ENCODE assay signal across 8 cellular contexts in genomic region chr12:124745891-124746570, GRCh38.
DNase-seq lines count a peak whose midpoint lies in the region; ATAC-seq and TF ChIP-seq lines count a peak whose summit lies in the region.

No MANE protein-coding gene starts in this region.

- H3K4me3 Mint-ChIP-seq in GM23338 (peak overlapping the region; percentile 21; the same call in 2 of the 3 replicates), glutamatergic neuron (ENCODE audit: unreplicated experiment) (peak overlapping the region; percentile 34)
- peak overlapping the region in 3 of 8 donors; percentile 23 to 57 (median 30) for H3K4me3 Mint-ChIP-seq in CD4-positive, alpha-beta memory T cell

- POLR2A ChIA-PET in CD4-positive, alpha-beta memory T cell (lab: Charles Lee; ENCODE audit: partially characterized antibody): no interaction called here

- H4K20me1 ChIP-seq in GM23338 (replicated peaks; ENCODE audit: insufficient read depth): no peaks in the 10 kb centered on the region

- H3K9me3 ChIP-seq in CD4-positive, alpha-beta memory T cell (ENCODE audit: control insufficient read depth in 1 of 2, low read length in 2 of 2): no peaks in the 10 kb centered on the region
- H3K9me3 ChIP-seq in effector memory CD4-positive, alpha-beta T cell (ENCODE audit: control insufficient read depth, low read length): no peaks in the 10 kb centered on the region

- peak overlapping the region; percentile 96 for H2AFZ ChIP-seq in GM23338

- H3K4me1 Mint-ChIP-seq in GM23338 (peaks cover 35% of the 10 kb centered on the region), glutamatergic neuron (ENCODE audit: low read depth, unreplicated experiment) (peaks cover 24% of the 10 kb centered on the region)
- H3K4me1 Mint-ChIP-seq in CD4-positive, alpha-beta memory T cell: peaks cover 0 to 13% (median 4%) of the 10 kb centered on the region in 4 donors

- DNase-seq in AG08396 (ENCODE audit: low spot score) (peak; percentile 94), GM23338 (ENCODE audit: low spot score) (peak; percentile 94), NCI-H345 treated with DMSO at 0.1 percent for 48 hours (lab: John Stamatoyannopoulos, UW; ENCODE audit: unreplicated experiment) (peak; percentile 18), glutamatergic neuron (peak; percentile 78), nucleus accumbens (lab: John Stamatoyannopoulos, UW) (peak; percentile 52 to 97 (median 93))
- DNase-seq in activated naive CD4-positive, alpha-beta T cell treated with anti-CD3 and anti-CD28 coated beads, Interleukin-2, amount 50 U/mL, for 72 hours (ENCODE audit: low spot score in 2 of 2): no peak
- no peak for DNase-seq in CD4-positive, alpha-beta memory T cell
- DNase-seq in effector memory CD4-positive, alpha-beta T cell: no peak

- CTCF ChIA-PET in CD4-positive, alpha-beta memory T cell (lab: Charles Lee; ENCODE audit: partially characterized antibody): interaction anchor here (1.2 kb wide), 1 partner anchor 20 kb away, joined by 3 read pairs; no protein-coding TSS in a partner anchor

- H3K4me1 ChIP-seq in GM23338 (ENCODE audit: insufficient read depth): peaks cover 11% of the 10 kb centered on the region; the same call in 1 of the 2 replicates
- H3K4me1 ChIP-seq in CD4-positive, alpha-beta memory T cell (ENCODE audit: insufficient read depth, low read length): no peaks in the 10 kb centered on the region
- no peaks in the 10 kb centered on the region for H3K4me1 ChIP-seq in effector memory CD4-positive, alpha-beta T cell (ENCODE audit: control insufficient read depth, insufficient read depth, low read length, poor library complexity, severe bottlenecking)

- intact Hi-C loops in CD4-positive, alpha-beta memory T cell (cut with micrococcal nuclease): no loop called here

- no peaks in the 10 kb centered on the region for H3K79me2 ChIP-seq in GM23338 (replicated peaks; ENCODE audit: insufficient read depth)

- peak overlapping the region; percentile 73 for H3K27ac Mint-ChIP-seq in GM23338
- H3K27ac Mint-ChIP-seq in activated naive CD4-positive, alpha-beta T cell treated with anti-CD3 and anti-CD28 coated beads, Interleukin-2, amount 50 U/mL, for 72 hours: no peak overlapping the region
- peak overlapping the region; percentile 59 for H3K27ac Mint-ChIP-seq in glutamatergic neuron (ENCODE audit: unreplicated experiment)
- H3K27ac Mint-ChIP-seq in CD4-positive, alpha-beta memory T cell: peak overlapping the region in 1 of 7 donors; percentile 57

- ATAC-seq in GM23338: peak; percentile 81
- peak; percentile 56 to 67 for ATAC-seq in activated naive CD4-positive, alpha-beta T cell treated with anti-CD3 and anti-CD28 coated beads, Interleukin-2, amount 50 U/mL, for 72 hours

- 0 out of 2 replicates have a peak, but pooled peaks cover 14% of the 10 kb centered on the region for H3F3A ChIP-seq in GM23338 (replicated peaks; ENCODE audit: low read depth)

- TF ChIP-seq CTCF in GM23338 (conservative IDR thresholded peaks at IDR 0.05; ENCODE audit: low read depth in 2 of 2) (no peak), glutamatergic neuron (IDR thresholded peaks at IDR 0.05; ENCODE audit: partially characterized antibody, unreplicated experiment) (no peak)

- no peaks in the 10 kb centered on the region for H3K27me3 ChIP-seq in GM23338 (ENCODE audit: insufficient read depth)
- no peaks in the 10 kb centered on the region for H3K27me3 ChIP-seq in CD4-positive, alpha-beta memory T cell (ENCODE audit: insufficient read depth, low read length)
- no peaks in the 10 kb centered on the region for H3K27me3 ChIP-seq in effector memory CD4-positive, alpha-beta T cell (replicated peaks; ENCODE audit: control insufficient read depth, insufficient read depth, low read length, poor library complexity, severe bottlenecking)

- H3K36me3 Mint-ChIP-seq in GM23338 (ENCODE audit: low read depth): no peaks in the 10 kb centered on the region; the same call in 2 of the 3 replicates
- no peaks in the 10 kb centered on the region for H3K36me3 Mint-ChIP-seq in activated naive CD4-positive, alpha-beta T cell treated with anti-CD3 and anti-CD28 coated beads, Interleukin-2, amount 50 U/mL, for 72 hours
- H3K36me3 Mint-ChIP-seq in glutamatergic neuron (ENCODE audit: unreplicated experiment): no peaks in the 10 kb centered on the region
- no peaks in the 10 kb centered on the region for H3K36me3 Mint-ChIP-seq in CD4-positive, alpha-beta memory T cell

- peak overlapping the region; percentile 92 for H3K27ac ChIP-seq in GM23338 (ENCODE audit: low read depth)
- H3K27ac ChIP-seq in CD4-positive, alpha-beta memory T cell (ENCODE audit: low read depth, low read length): no peak overlapping the region
- no peak overlapping the region for H3K27ac ChIP-seq in effector memory CD4-positive, alpha-beta T cell (ENCODE audit: insufficient read depth, low read length, poor library complexity, severe bottlenecking)

- H3K27me3 Mint-ChIP-seq in GM23338 (ENCODE audit: insufficient read depth, low read depth, poor library complexity) (peaks cover 15% of the 10 kb centered on the region), glutamatergic neuron (ENCODE audit: unreplicated experiment) (peaks cover 13% of the 10 kb centered on the region)
- H3K27me3 Mint-ChIP-seq in CD4-positive, alpha-beta memory T cell: peaks cover 3 to 7% of the 10 kb centered on the region in 2 donors

- peak overlapping the region; percentile 41; the same call in 1 of the 2 replicates for H3K4me3 ChIP-seq in GM23338
- H3K4me3 ChIP-seq in CD4-positive, alpha-beta memory T cell (ENCODE audit: low read length in 2 of 2): no peak overlapping the region
- H3K4me3 ChIP-seq in effector memory CD4-positive, alpha-beta T cell (ENCODE audit: insufficient read depth, low read depth, low read length, poor library complexity, severe bottlenecking): no peak overlapping the region

- H3K9me3 Mint-ChIP-seq in GM23338 (no peaks in the 10 kb centered on the region), glutamatergic neuron (ENCODE audit: unreplicated experiment) (peaks cover 3% of the 10 kb centered on the region)
- no peaks in the 10 kb centered on the region for H3K9me3 Mint-ChIP-seq in activated naive CD4-positive, alpha-beta T cell treated with anti-CD3 and anti-CD28 coated beads, Interleukin-2, amount 50 U/mL, for 72 hours
- H3K9me3 Mint-ChIP-seq in CD4-positive, alpha-beta memory T cell: no peaks in the 10 kb centered on the region

- H3K9me2 ChIP-seq in GM23338 (ENCODE audit: insufficient read depth): no peaks in the 10 kb centered on the region

- peak overlapping the region; percentile 71 for H3K4me2 ChIP-seq in GM23338

- H3K36me3 ChIP-seq in GM23338 (ENCODE audit: insufficient read depth): no peaks in the 10 kb centered on the region
- no peaks in the 10 kb centered on the region for H3K36me3 ChIP-seq in CD4-positive, alpha-beta memory T cell (ENCODE audit: insufficient read depth, low read length)
- H3K36me3 ChIP-seq in effector memory CD4-positive, alpha-beta T cell (ENCODE audit: control insufficient read depth, insufficient read depth, low read length): no peaks in the 10 kb centered on the region

TF ChIP-seq in GM23338, 12 proteins besides CTCF, POLR2A, EP300 and RAD21:
- TF ChIP-seq REST (IDR thresholded peaks at IDR 0.05; ENCODE audit: unreplicated experiment) (no peak), CREB1 (CRISPR knock-in tag; IDR thresholded peaks at IDR 0.05; ENCODE audit: low read depth) (peak; percentile 55; the same call in 1 of the 2 replicates)

Comparison
In these comparisons a context has a peak if more than half of its experiments do, and no peak if none do; other contexts are left out.
1. DNase-seq: peak in AG08396 (single experiment), GM23338 (single experiment), NCI-H345 treated with DMSO at 0.1 percent for 48 hours (single experiment), glutamatergic neuron (single experiment) and nucleus accumbens (56 of 56); none in activated naive CD4-positive, alpha-beta T cell treated with anti-CD3 and anti-CD28 coated beads, Interleukin-2, amount 50 U/mL, for 72 hours (0 of 2), CD4-positive, alpha-beta memory T cell (0 of 5) and effector memory CD4-positive, alpha-beta T cell (0 of 3).
2. H3K27ac Mint-ChIP-seq: peak in GM23338 (single experiment) and glutamatergic neuron (single experiment); none in activated naive CD4-positive, alpha-beta T cell treated with anti-CD3 and anti-CD28 coated beads, Interleukin-2, amount 50 U/mL, for 72 hours (0 of 2).